ENCODE assay signal across 8 cellular contexts in the genomic region with DNA sequence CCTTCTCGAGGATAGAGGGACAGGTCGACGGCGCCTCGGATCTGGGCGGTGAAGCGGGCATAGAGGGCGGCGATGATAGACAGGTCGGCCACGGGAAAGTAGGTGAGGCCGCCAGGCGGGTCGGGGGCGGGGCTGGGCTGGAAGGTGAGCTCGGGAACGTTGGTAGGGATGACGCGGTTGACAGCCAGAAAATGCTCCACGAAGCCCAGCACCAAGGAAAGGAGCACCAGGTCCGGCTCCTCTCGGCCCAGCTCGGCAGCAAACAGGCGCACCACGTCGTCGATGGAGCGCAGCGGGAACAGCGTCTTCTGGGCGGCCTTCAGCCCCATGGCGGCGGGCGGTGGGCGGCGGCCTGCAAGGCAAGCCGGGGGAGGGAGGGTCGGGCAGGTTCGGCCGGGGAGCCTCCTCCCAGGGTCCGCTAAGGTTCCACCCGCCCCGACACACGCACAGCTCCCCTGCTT. TPM values are rescaled to one million over a fixed set of nuclear protein-coding genes. Genes with fewer than 3 reads are reported as not detected.
DNase-seq lines count a peak whose midpoint lies in the region; ATAC-seq, FAIRE-seq and TF ChIP-seq lines count a peak whose summit lies in the region.

No MANE protein-coding gene starts in this region.

- peaks cover 8 to 27% of the 10 kb centered on the region in 2 experiments; a peak in 4 of 5 replicates for H3K36me3 ChIP-seq in HepG2 (replicated peaks in 1 of 2; ENCODE audit: control insufficient read depth in 1 of 2, insufficient read depth in 2 of 2, low read length in 2 of 2)

- peak overlapping the region; percentile 93 for H3K4me2 ChIP-seq in HepG2 (ENCODE audit: low read depth, low read length)

- no peak overlapping the region for H2AFZ ChIP-seq in HepG2 (ENCODE audit: low read length)

- TF ChIP-seq EP300 in HepG2 (IDR thresholded peaks at IDR 0.05; ENCODE audit: low read depth in 2 of 2, low read length in 2 of 2) (no peak), HepG2 (CRISPR knock-in tag; IDR thresholded peaks at IDR 0.05; ENCODE audit: borderline replicate concordance) (no peak)

- WGBS in HepG2 (ENCODE audit: low lambda C conversion rate) = 2% methylated on average over 26 of the region's 44 CpGs

- FAIRE-seq in HepG2 (lab: Jason Lieb, UNC) = no peak

- peak overlapping the region; percentile 35 for H3K27ac ChIP-seq in HepG2 (ENCODE audit: extremely low read length, insufficient read depth, low read length)
- H3K27ac ChIP-seq in substantia nigra (ENCODE audit: low read depth, low read length, poor library complexity, severe bottlenecking) = peak overlapping the region; percentile 77

- DNase-seq in activated CD4-positive, alpha-beta T cell treated with anti-CD3 and anti-CD28 coated beads for 48 hours = peak; percentile 46
- DNase-seq in activated CD4-positive, alpha-beta T cell treated with anti-CD3 and anti-CD28 coated beads, Interleukin-2, amount 50 U/mL, for 4 hours = no peak
- DNase-seq in NCI-H748 treated with DMSO at 0.1 percent for 48 hours (lab: John Stamatoyannopoulos, UW) = peak; percentile 21
- DNase-seq in cerebellum (ENCODE audit: low spot score) = peak; percentile 27
- no peak for DNase-seq in HepG2 (ENCODE audit: low spot score)
- DNase-seq in substantia nigra (lab: John Stamatoyannopoulos, UW) = peak in 1 of 49 donors; percentile 62

- in situ Hi-C loops in HepG2 (cut with HindIII; ENCODE audit: extremely low pct_ligation_motif_present, low pct_unique_long_range_greater_than_20kb) = no loop called here

- H3K79me2 ChIP-seq in HepG2 (ENCODE audit: insufficient read depth, low read length) = no peaks in the 10 kb centered on the region

- H3K4me3 ChIP-seq in HepG2 (replicated peaks in 1 of 3; ENCODE audit: insufficient read depth in 1 of 3, low read depth in 2 of 3, low read length in 3 of 3) = peak overlapping the region; percentile 78 to 90 (median 82)

- TF ChIP-seq RAD21 in HepG2 (CRISPR knock-in tag; IDR thresholded peaks at IDR 0.05) = no peak

- no peaks in the 10 kb centered on the region for H4K20me1 ChIP-seq in HepG2 (ENCODE audit: insufficient read depth, low read length)

- ATAC-seq in HepG2 (peak; percentile 30), HG03432 (IDR thresholded peaks at IDR 0.05; ENCODE audit: unreplicated experiment) (no peak), HG02852 (IDR thresholded peaks at IDR 0.05; ENCODE audit: unreplicated experiment) (no peak)

- no TSS peak for BruUV-seq in HepG2 (replicated peaks; lab: Mats Ljungman, UMichigan)

- intact Hi-C loops in HepG2 (cut with micrococcal nuclease; ENCODE audit: unreplicated experiment) = no loop called here

- H3K27me3 ChIP-seq in HepG2 (ENCODE audit: control insufficient read depth in 1 of 2, insufficient read depth in 2 of 2, low read length in 2 of 2) = no peaks in the 10 kb centered on the region

- TF ChIP-seq CTCF in HepG2 (CRISPR knock-in tag; IDR thresholded peaks at IDR 0.05) = no peak

- peaks cover 34% of the 10 kb centered on the region for H3K4me1 ChIP-seq in HepG2 (ENCODE audit: insufficient read depth, low read length)

- POLR2A ChIA-PET in HepG2 (lab: Yijun Ruan, JAX) = interaction anchor here (0.7 to 2.7 kb wide), 5 partner anchors 15 to 189 kb away, joined by 3 to 15 read pairs (median 4); a partner anchor contains a TSS

- CTCF ChIA-PET in HepG2 (lab: Yijun Ruan, JAX; ENCODE audit: low intra/inter-chr PET ratio, low total read pairs) = no interaction called here

- peak overlapping the region; percentile 69 for H3K9ac ChIP-seq in HepG2 (ENCODE audit: insufficient read depth, low read depth, low read length)

- TF ChIP-seq POLR2A in HepG2 (IDR thresholded peaks at IDR 0.05; ENCODE audit: insufficient read depth in 1 of 2, low read depth in 2 of 2, low read length in 2 of 2) = no peak

- H3K9me3 ChIP-seq in HepG2 (ENCODE audit: low read length) = no peaks in the 10 kb centered on the region

RNA-seq across cellular contexts. Expression of a gene that starts 0.5 kb away (rescaled TPM):
- total RNA-seq in cerebellum (13.2 TPM), HepG2 (2016; rRNA removed; fragmentation: Illumina TruSeq; extraction: Trizol) (15.3 and 20.5 TPM in 2 replicates)
- total RNA-seq in HepG2 (2016; cell fraction: cytosol; rRNA removed; fragmentation: Illumina TruSeq; extraction: Trizol; ENCODE audit: low read depth) = 3.8 and 4.3 TPM in 2 replicates
- total RNA-seq in HepG2 (2016; cell fraction: insoluble cytoplasmic fraction; rRNA removed; fragmentation: Illumina TruSeq; extraction: Trizol) = 11.7 and 21.5 TPM in 2 replicates
- total RNA-seq in HepG2 (2016; cell fraction: membrane; rRNA removed; fragmentation: Illumina TruSeq; extraction: Trizol) = 9.8 and 11.2 TPM in 2 replicates
- 16.8 and 17.9 TPM in 2 replicates for total RNA-seq in HepG2 (2016; cell fraction: nucleus; rRNA removed; fragmentation: Illumina TruSeq; extraction: Trizol)
- polyA plus RNA-seq in HepG2 (2011; rRNA removed) = 27.3 and 30.9 TPM in 2 replicates
- polyA plus RNA-seq in HepG2 (2011; cell fraction: cytosol; rRNA removed) = 11.1 and 16.7 TPM in 2 replicates
- polyA plus RNA-seq in HepG2 (2011; cell fraction: nucleus; rRNA removed) = 97.2 and 109 TPM in 2 replicates
- polyA plus RNA-seq in HepG2 (2012) = 19.6 and 26.4 TPM in 2 replicates
- 5.0 and 5.9 TPM in 2 replicates for polyA plus RNA-seq in HepG2 (2016; cell fraction: cytosol; fragmentation: Illumina TruSeq; extraction: Trizol; ENCODE audit: low read depth)
- 24.4 and 31.0 TPM in 2 replicates for polyA plus RNA-seq in HepG2 (2016; cell fraction: insoluble cytoplasmic fraction; fragmentation: Illumina TruSeq; extraction: Trizol; ENCODE audit: low read depth)
- 13.6 and 15.0 TPM in 2 replicates for polyA plus RNA-seq in HepG2 (2016; cell fraction: membrane; fragmentation: Illumina TruSeq; extraction: Trizol; ENCODE audit: low read depth)
- polyA plus RNA-seq in HepG2 (2016; cell fraction: nucleus; fragmentation: Illumina TruSeq; extraction: Trizol; ENCODE audit: insufficient read depth, low read depth) = 70.2 and 70.8 TPM in 2 replicates
- 38.1 and 40.7 TPM in 2 replicates for polyA minus RNA-seq in HepG2 (2011; rRNA and poly(A)+ RNA removed; ENCODE audit: low replicate concordance)
- polyA minus RNA-seq in HepG2 (2011; cell fraction: cytosol; rRNA and poly(A)+ RNA removed) = 14.8 and 15.4 TPM in 2 replicates
- polyA minus RNA-seq in HepG2 (2011; cell fraction: nucleus; rRNA and poly(A)+ RNA removed) = 11.1 and 15.7 TPM in 2 replicates

RNA-seq across cellular contexts. Expression of a gene that starts 6.8 kb away (rescaled TPM):
- total RNA-seq in cerebellum (10.1 TPM), HepG2 (2016; rRNA removed; fragmentation: Illumina TruSeq; extraction: Trizol) (7.8 and 8.3 TPM in 2 replicates)
- 3.5 and 4.1 TPM in 2 replicates for total RNA-seq in HepG2 (2016; cell fraction: cytosol; rRNA removed; fragmentation: Illumina TruSeq; extraction: Trizol; ENCODE audit: low read depth)
- 4.8 and 7.6 TPM in 2 replicates for total RNA-seq in HepG2 (2016; cell fraction: insoluble cytoplasmic fraction; rRNA removed; fragmentation: Illumina TruSeq; extraction: Trizol)
- 10.9 and 11.1 TPM in 2 replicates for total RNA-seq in HepG2 (2016; cell fraction: membrane; rRNA removed; fragmentation: Illumina TruSeq; extraction: Trizol)
- total RNA-seq in HepG2 (2016; cell fraction: nucleus; rRNA removed; fragmentation: Illumina TruSeq; extraction: Trizol) = 6.7 and 7.4 TPM in 2 replicates
- 15.5 and 17.6 TPM in 2 replicates for polyA plus RNA-seq in HepG2 (2011; rRNA removed)
- 7.7 and 11.1 TPM in 2 replicates for polyA plus RNA-seq in HepG2 (2011; cell fraction: cytosol; rRNA removed)
- polyA plus RNA-seq in HepG2 (2011; cell fraction: nucleus; rRNA removed) = 71.3 and 101 TPM in 2 replicates
- 8.7 and 10.1 TPM in 2 replicates for polyA plus RNA-seq in HepG2 (2012)
- polyA plus RNA-seq in HepG2 (2016; cell fraction: cytosol; fragmentation: Illumina TruSeq; extraction: Trizol; ENCODE audit: low read depth) = 5.1 and 6.2 TPM in 2 replicates
- 7.8 and 9.1 TPM in 2 replicates for polyA plus RNA-seq in HepG2 (2016; cell fraction: insoluble cytoplasmic fraction; fragmentation: Illumina TruSeq; extraction: Trizol; ENCODE audit: low read depth)
- polyA plus RNA-seq in HepG2 (2016; cell fraction: membrane; fragmentation: Illumina TruSeq; extraction: Trizol; ENCODE audit: low read depth) = 9.5 and 11.8 TPM in 2 replicates
- polyA plus RNA-seq in HepG2 (2016; cell fraction: nucleus; fragmentation: Illumina TruSeq; extraction: Trizol; ENCODE audit: insufficient read depth, low read depth) = 20.0 and 20.1 TPM in 2 replicates
- 25.9 and 40.8 TPM in 2 replicates for polyA minus RNA-seq in HepG2 (2011; rRNA and poly(A)+ RNA removed; ENCODE audit: low replicate concordance)
- 4.3 and 6.6 TPM in 2 replicates for polyA minus RNA-seq in HepG2 (2011; cell fraction: cytosol; rRNA and poly(A)+ RNA removed)
- 8.7 and 10.9 TPM in 2 replicates for polyA minus RNA-seq in HepG2 (2011; cell fraction: nucleus; rRNA and poly(A)+ RNA removed)

RNA-seq across cellular contexts. Expression of a gene that starts 31.5 kb away (rescaled TPM):
- total RNA-seq in cerebellum (108 TPM), HepG2 (2016; rRNA removed; fragmentation: Illumina TruSeq; extraction: Trizol) (42.5 and 70.4 TPM in 2 replicates)
- total RNA-seq in HepG2 (2016; cell fraction: cytosol; rRNA removed; fragmentation: Illumina TruSeq; extraction: Trizol; ENCODE audit: low read depth) = 16.0 and 19.1 TPM in 2 replicates
- total RNA-seq in HepG2 (2016; cell fraction: insoluble cytoplasmic fraction; rRNA removed; fragmentation: Illumina TruSeq; extraction: Trizol) = 36.1 and 70.7 TPM in 2 replicates
- total RNA-seq in HepG2 (2016; cell fraction: membrane; rRNA removed; fragmentation: Illumina TruSeq; extraction: Trizol) = 45.9 and 46.6 TPM in 2 replicates
- 163 and 180 TPM in 2 replicates for total RNA-seq in HepG2 (2016; cell fraction: nucleus; rRNA removed; fragmentation: Illumina TruSeq; extraction: Trizol)
- polyA plus RNA-seq in HepG2 (2011; rRNA removed) = 51.9 and 55.5 TPM in 2 replicates
- 14.3 and 16.0 TPM in 2 replicates for polyA plus RNA-seq in HepG2 (2011; cell fraction: cytosol; rRNA removed)
- 223 and 237 TPM in 2 replicates for polyA plus RNA-seq in HepG2 (2011; cell fraction: nucleus; rRNA removed)
- polyA plus RNA-seq in HepG2 (2012) = 130 and 151 TPM in 2 replicates
- 30.5 and 31.3 TPM in 2 replicates for polyA plus RNA-seq in HepG2 (2016; cell fraction: cytosol; fragmentation: Illumina TruSeq; extraction: Trizol; ENCODE audit: low read depth)
- 93.3 and 132 TPM in 2 replicates for polyA plus RNA-seq in HepG2 (2016; cell fraction: insoluble cytoplasmic fraction; fragmentation: Illumina TruSeq; extraction: Trizol; ENCODE audit: low read depth)
- 63.8 and 66.4 TPM in 2 replicates for polyA plus RNA-seq in HepG2 (2016; cell fraction: membrane; fragmentation: Illumina TruSeq; extraction: Trizol; ENCODE audit: low read depth)
- polyA plus RNA-seq in HepG2 (2016; cell fraction: nucleus; fragmentation: Illumina TruSeq; extraction: Trizol; ENCODE audit: insufficient read depth, low read depth) = 426 and 461 TPM in 2 replicates
- 77.9 and 101 TPM in 2 replicates for polyA minus RNA-seq in HepG2 (2011; rRNA and poly(A)+ RNA removed; ENCODE audit: low replicate concordance)
- polyA minus RNA-seq in HepG2 (2011; cell fraction: cytosol; rRNA and poly(A)+ RNA removed) = 31.1 and 32.0 TPM in 2 replicates
- 297 and 338 TPM in 2 replicates for polyA minus RNA-seq in HepG2 (2011; cell fraction: nucleus; rRNA and poly(A)+ RNA removed)

RNA-seq across cellular contexts. Expression of a gene that starts 34.6 kb away (rescaled TPM):
- total RNA-seq in cerebellum (1.4 TPM), HepG2 (2016; rRNA removed; fragmentation: Illumina TruSeq; extraction: Trizol) (0.77 and 1.4 TPM in 2 replicates)
- 0.10 and 0.35 TPM in 2 replicates for total RNA-seq in HepG2 (2016; cell fraction: cytosol; rRNA removed; fragmentation: Illumina TruSeq; extraction: Trizol; ENCODE audit: low read depth)
- total RNA-seq in HepG2 (2016; cell fraction: insoluble cytoplasmic fraction; rRNA removed; fragmentation: Illumina TruSeq; extraction: Trizol) = 0.42 and 1.4 TPM in 2 replicates
- total RNA-seq in HepG2 (2016; cell fraction: membrane; rRNA removed; fragmentation: Illumina TruSeq; extraction: Trizol) = 0.37 and 0.38 TPM in 2 replicates
- total RNA-seq in HepG2 (2016; cell fraction: nucleus; rRNA removed; fragmentation: Illumina TruSeq; extraction: Trizol) = 1.8 and 2.0 TPM in 2 replicates
- 0.55 and 0.99 TPM in 2 replicates for polyA plus RNA-seq in HepG2 (2011; rRNA removed)
- polyA plus RNA-seq in HepG2 (2011; cell fraction: cytosol; rRNA removed) = 0.34 and 0.54 TPM in 2 replicates
- polyA plus RNA-seq in HepG2 (2011; cell fraction: nucleus; rRNA removed) = 6.3 and 7.3 TPM in 2 replicates
- polyA plus RNA-seq in HepG2 (2012) = 1.2 and 1.3 TPM in 2 replicates
- polyA plus RNA-seq in HepG2 (2016; cell fraction: cytosol; fragmentation: Illumina TruSeq; extraction: Trizol; ENCODE audit: low read depth) = 0.06 and 0.11 TPM in 2 replicates
- polyA plus RNA-seq in HepG2 (2016; cell fraction: insoluble cytoplasmic fraction; fragmentation: Illumina TruSeq; extraction: Trizol; ENCODE audit: low read depth) = 0.63 and 0.75 TPM in 2 replicates
- 0.24 and 0.70 TPM in 2 replicates for polyA plus RNA-seq in HepG2 (2016; cell fraction: membrane; fragmentation: Illumina TruSeq; extraction: Trizol; ENCODE audit: low read depth)
- polyA plus RNA-seq in HepG2 (2016; cell fraction: nucleus; fragmentation: Illumina TruSeq; extraction: Trizol; ENCODE audit: insufficient read depth, low read depth) = 4.9 and 5.6 TPM in 2 replicates
- polyA minus RNA-seq in HepG2 (2011; rRNA and poly(A)+ RNA removed; ENCODE audit: low replicate concordance) = 1.3 and 2.7 TPM in 2 replicates
- 0.59 and 1.6 TPM in 2 replicates for polyA minus RNA-seq in HepG2 (2011; cell fraction: cytosol; rRNA and poly(A)+ RNA removed)
- polyA minus RNA-seq in HepG2 (2011; cell fraction: nucleus; rRNA and poly(A)+ RNA removed) = 1.9 and 4.0 TPM in 2 replicates

RNA-seq across cellular contexts. Expression of a gene that starts 50.0 kb away (rescaled TPM):
- 1.1 TPM for total RNA-seq in cerebellum
- total RNA-seq in HepG2 (2016; rRNA removed; fragmentation: Illumina TruSeq; extraction: Trizol) = 0.11 TPM in 1 of 2 replicates, not detected in the other
- not detected in 2 replicates for total RNA-seq in HepG2 (2016; cell fraction: cytosol; rRNA removed; fragmentation: Illumina TruSeq; extraction: Trizol; ENCODE audit: low read depth)
- 0.06 TPM in 1 of 2 replicates, not detected in the other for total RNA-seq in HepG2 (2016; cell fraction: insoluble cytoplasmic fraction; rRNA removed; fragmentation: Illumina TruSeq; extraction: Trizol)
- not detected in 2 replicates for total RNA-seq in HepG2 (2016; cell fraction: membrane; rRNA removed; fragmentation: Illumina TruSeq; extraction: Trizol)
- total RNA-seq in HepG2 (2016; cell fraction: nucleus; rRNA removed; fragmentation: Illumina TruSeq; extraction: Trizol) = 0.13 and 0.16 TPM in 2 replicates
- polyA plus RNA-seq in HepG2 (2011; rRNA removed) = 0.12 and 0.13 TPM in 2 replicates
- polyA plus RNA-seq in HepG2 (2011; cell fraction: cytosol; rRNA removed) = 0.08 and 0.09 TPM in 2 replicates
- 0.31 and 0.51 TPM in 2 replicates for polyA plus RNA-seq in HepG2 (2011; cell fraction: nucleus; rRNA removed)
- 0.19 and 0.24 TPM in 2 replicates for polyA plus RNA-seq in HepG2 (2012)
- polyA plus RNA-seq in HepG2 (2016; cell fraction: cytosol; fragmentation: Illumina TruSeq; extraction: Trizol; ENCODE audit: low read depth) = not detected in 2 replicates
- not detected in 2 replicates for polyA plus RNA-seq in HepG2 (2016; cell fraction: insoluble cytoplasmic fraction; fragmentation: Illumina TruSeq; extraction: Trizol; ENCODE audit: low read depth)
- not detected in 2 replicates for polyA plus RNA-seq in HepG2 (2016; cell fraction: membrane; fragmentation: Illumina TruSeq; extraction: Trizol; ENCODE audit: low read depth)
- polyA plus RNA-seq in HepG2 (2016; cell fraction: nucleus; fragmentation: Illumina TruSeq; extraction: Trizol; ENCODE audit: insufficient read depth, low read depth) = not detected in 2 replicates
- 0.68 and 0.84 TPM in 2 replicates for polyA minus RNA-seq in HepG2 (2011; rRNA and poly(A)+ RNA removed; ENCODE audit: low replicate concordance)
- 0.26 TPM in 1 of 2 replicates, not detected in the other for polyA minus RNA-seq in HepG2 (2011; cell fraction: cytosol; rRNA and poly(A)+ RNA removed)
- 0.62 and 0.77 TPM in 2 replicates for polyA minus RNA-seq in HepG2 (2011; cell fraction: nucleus; rRNA and poly(A)+ RNA removed)

Comparison
In these comparisons a context has a peak if more than half of its experiments do, and no peak if none do; other contexts are left out.
1. DNase-seq: peak in activated CD4-positive, alpha-beta T cell treated with anti-CD3 and anti-CD28 coated beads for 48 hours (single experiment), NCI-H748 treated with DMSO at 0.1 percent for 48 hours (single experiment) and cerebellum (single experiment); none in activated CD4-positive, alpha-beta T cell treated with anti-CD3 and anti-CD28 coated beads, Interleukin-2, amount 50 U/mL, for 4 hours (0 of 2) and HepG2 (single experiment).